7 cellular contexts compared by ENCODE assay signal in genomic region chr7:83492802-83493201, GRCh38.
"Had no signal": no experiment of that assay in that cellular context is flagged by ENCODE, and none has a peak within 500 bp of the region (broad histone marks: within the 10 kb centered on the region; RNA-seq: fewer than 3 reads in every experiment).

No MANE protein-coding gene starts in this region.

- DNase-seq: GDM1, GF-D8 had no signal

- ATAC-seq: GM12878 had no signal

- H3K4me3 ChIP-seq: GM12878 had no signal

- FAIRE-seq: G401.6, GM12878, GM12891, GM18507, GM19239 had no signal
